ENCODE assay signal across 15 cellular contexts in the genomic region with DNA sequence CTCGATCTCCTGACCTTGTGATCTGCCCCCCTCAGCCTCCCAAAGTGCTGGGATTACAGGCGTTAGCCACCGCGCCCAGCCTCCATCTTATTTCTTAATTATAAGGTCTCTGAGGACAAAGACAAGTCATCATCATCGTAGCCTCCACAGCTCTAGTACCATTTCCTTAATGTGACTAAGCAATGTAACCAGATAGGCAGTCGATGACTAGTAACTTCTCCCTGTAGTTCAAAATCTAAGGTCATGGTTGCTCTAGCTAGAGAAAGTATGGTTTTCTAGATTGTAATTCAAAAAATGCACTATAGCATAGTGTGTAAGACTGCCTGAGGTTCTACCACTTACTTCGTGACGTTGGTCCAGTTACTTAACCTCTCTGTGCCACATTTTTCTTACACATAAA. TPM values are rescaled to one million over a fixed set of nuclear protein-coding genes. Genes with fewer than 3 reads are reported as not detected.
DNase-seq lines count a peak whose midpoint lies in the region; ATAC-seq and TF ChIP-seq lines count a peak whose summit lies in the region.
"Had no signal": no experiment of that assay in that cellular context is flagged by ENCODE, and none has a peak within 500 bp of the region (broad histone marks: within the 10 kb centered on the region; RNA-seq: fewer than 3 reads in every experiment).

No MANE protein-coding gene starts in this region.

- peak; percentile 67 for ATAC-seq in activated CD4-positive, alpha-beta T cell treated with anti-CD3 and anti-CD28 coated beads for 36 hours
- ATAC-seq: GM23338 had no signal

- H3K36me3 Mint-ChIP-seq in activated CD4-positive, alpha-beta T cell treated with anti-CD3 and anti-CD28 coated beads for 36 hours (ENCODE audit: low read depth), result peaks cover 27% of the 10 kb centered on the region

- DNase-seq in activated CD4-positive, alpha-beta T cell treated with anti-CD3 and anti-CD28 coated beads for 36 hours, result no peak
- no peak for DNase-seq in activated CD4-positive, alpha-beta T cell treated with anti-CD3 and anti-CD28 coated beads, Interleukin-2, amount 50 U/mL, for 4 hours
- DNase-seq in RKO (ENCODE audit: low spot score), result peak; percentile 16
- DNase-seq in epithelial cell of prostate (ENCODE audit: low read depth, low spot score), result no peak
- no peak for DNase-seq in suprapubic skin (ENCODE audit: low spot score in 2 of 2)
- DNase-seq in NCI-H345 treated with DMSO at 0.1 percent for 48 hours (lab: John Stamatoyannopoulos, UW; ENCODE audit: unreplicated experiment), result no peak
- DNase-seq in DMS153 treated with DMSO at 0.1 percent for 48 hours (lab: John Stamatoyannopoulos, UW; ENCODE audit: unreplicated experiment), result no peak
- no peak for DNase-seq in COLO668 (lab: John Stamatoyannopoulos, UW; ENCODE audit: unreplicated experiment)
- DNase-seq: 8988T, DMS53, HFFc6, NCI-H1048, NCI-H446 had no signal

- no peaks in the 10 kb centered on the region for H3K9me3 ChIP-seq in suprapubic skin

- H3K4me3 Mint-ChIP-seq in activated CD4-positive, alpha-beta T cell treated with anti-CD3 and anti-CD28 coated beads for 36 hours, result no peak overlapping the region
- H3K4me3 Mint-ChIP-seq: GM23338, HFFc6 had no signal

- intact Hi-C loops in activated CD4-positive, alpha-beta T cell treated with anti-CD3 and anti-CD28 coated beads for 36 hours (cut with DNase I, micrococcal nuclease), result no loop called here

- no peaks in the 10 kb centered on the region for H3K9me3 Mint-ChIP-seq in activated CD4-positive, alpha-beta T cell treated with anti-CD3 and anti-CD28 coated beads for 36 hours (ENCODE audit: low read depth)
- H3K9me3 Mint-ChIP-seq: GM23338, HFFc6 had no signal

- no peak for TF ChIP-seq CTCF in suprapubic skin (IDR thresholded peaks at IDR 0.05)

- peaks cover 9% of the 10 kb centered on the region for H3K4me1 ChIP-seq in suprapubic skin

- no peaks in the 10 kb centered on the region for H3K36me3 ChIP-seq in suprapubic skin

- peak overlapping the region; percentile 35 for H3K27ac ChIP-seq in epithelial cell of prostate
- H3K27ac ChIP-seq in suprapubic skin, result peak overlapping the region; percentile 0
- H3K27ac ChIP-seq: BLaER1 had no signal

- no peak for TF ChIP-seq EP300 in suprapubic skin (IDR thresholded peaks at IDR 0.05)

- TF ChIP-seq POLR2A in suprapubic skin (IDR thresholded peaks at IDR 0.05), result no peak

- H3K27me3 Mint-ChIP-seq in activated CD4-positive, alpha-beta T cell treated with anti-CD3 and anti-CD28 coated beads for 36 hours, result no peaks in the 10 kb centered on the region

- POLR2A ChIA-PET in activated CD4-positive, alpha-beta T cell treated with anti-CD3 and anti-CD28 coated beads for 36 hours (lab: Charles Lee), result no interaction called here

- no peak overlapping the region for H3K4me3 ChIP-seq in suprapubic skin
- H3K4me3 ChIP-seq: BLaER1, GM23338 had no signal

- 98% methylated on average over 8 of the region's 8 CpGs for WGBS in suprapubic skin

- H3K27ac Mint-ChIP-seq in activated CD4-positive, alpha-beta T cell treated with anti-CD3 and anti-CD28 coated beads for 36 hours, result no peak overlapping the region
- H3K27ac Mint-ChIP-seq: GM23338, HFFc6 had no signal

- H3K27me3 ChIP-seq in suprapubic skin, result no peaks in the 10 kb centered on the region
- H3K27me3 ChIP-seq: BLaER1 had no signal

- CTCF ChIA-PET in activated CD4-positive, alpha-beta T cell treated with anti-CD3 and anti-CD28 coated beads for 36 hours (lab: Charles Lee), result no interaction called here

- peaks cover 75% of the 10 kb centered on the region for H3K4me1 Mint-ChIP-seq in activated CD4-positive, alpha-beta T cell treated with anti-CD3 and anti-CD28 coated beads for 36 hours

RNA-seq across cellular contexts. Expression of gene SLC39A8, which starts 6.9 kb away (rescaled TPM):
- 10 to 100 TPM; 46.9 to 53.5 TPM for total RNA-seq in activated CD4-positive, alpha-beta T cell treated with anti-CD3 and anti-CD28 coated beads for 36 hours
- total RNA-seq in suprapubic skin, result 10 to 100 TPM; 15.0 to 24.1 (median 20.2) TPM
